7 cellular contexts compared by ENCODE assay signal in genomic region chr9:128191406-128192046, GRCh38.
DNase-seq lines count a peak whose midpoint lies in the region; ATAC-seq and TF ChIP-seq lines count a peak whose summit lies in the region.

TSS of gene CIZ1 (minus strand) at chr9:128191572. CDS start at chr9:128190857, 715 bp downstream.

- DNase-seq in NCI-H146 treated with DMSO at 0.1 percent for 48 hours (lab: John Stamatoyannopoulos, UW; ENCODE audit: unreplicated experiment) (peak; percentile 35), cardiac fibroblast (ENCODE audit: low read depth in 2 of 2) (peak; percentile 77 to 86), islet precursor cell (peak; percentile 83)
- peak; percentile 54 to 71 for DNase-seq in stimulated activated CD4-positive, alpha-beta T cell treated with anti-CD3 and anti-CD28 coated beads, Interleukin-15, amount 100 ng/mL, for 1 hour (ENCODE audit: low read depth in 1 of 2, low spot score in 1 of 2)

- peak; percentile 90 for TF ChIP-seq CTCF in GM12875 (IDR thresholded peaks at IDR 0.05; ENCODE audit: borderline replicate concordance, insufficient read depth, low read depth, low read length)
- TF ChIP-seq CTCF in WI38 (IDR thresholded peaks at IDR 0.05; ENCODE audit: low read depth, low read length), result peak; percentile 66
- peak; percentile 20 for TF ChIP-seq CTCF in cardiac fibroblast (IDR thresholded peaks at IDR 0.05; ENCODE audit: low read depth, low read length)

- ATAC-seq in HG02610 (IDR thresholded peaks at IDR 0.05; ENCODE audit: unreplicated experiment), result peak; percentile 82

- peak within 1 kb of the TSS; percentile 90 for H3K4me3 ChIP-seq in GM12875 (ENCODE audit: low read depth, low read length)
- H3K4me3 ChIP-seq in WI38 (ENCODE audit: low read depth, low read length), result peak within 1 kb of the TSS; percentile 87
- peak within 1 kb of the TSS; percentile 76 to 83 for H3K4me3 ChIP-seq in cardiac fibroblast (replicated peaks in 1 of 2; ENCODE audit: low read depth in 2 of 2, low read length in 2 of 2)

Comparison
In these comparisons a context has a peak if more than half of its experiments do, and no peak if none do; other contexts are left out.
1. Peak in every context shown above with its lines: DNase-seq, ATAC-seq and H3K4me3 ChIP-seq.
2. CTCF ChIP-seq: peak in every context shown above with its lines; median percentile 90 in GM12875; 66 in WI38; 20 in cardiac fibroblast.